8 cellular contexts compared by ENCODE assay signal in genomic region chr5:138180183-138180782, GRCh38. TPM values are rescaled to one million over a fixed set of nuclear protein-coding genes. Genes with fewer than 3 reads are reported as not detected.
A peak's percentile ranks its signal among the peaks of the same experiment; 100 is the strongest.
DNase-seq lines count a peak whose midpoint lies in the region; ATAC-seq and TF ChIP-seq lines count a peak whose summit lies in the region.

No MANE protein-coding gene starts in this region.

- no peaks in the 10 kb centered on the region for H3K27me3 Mint-ChIP-seq in T-helper 2 cell treated with Interferon-gamma antibody and Interleukin-4, amounts not matched to agents 5 μg/mL and 100 μg/mL, for 36 hours (ENCODE audit: low read depth)
- H3K27me3 Mint-ChIP-seq in type B pancreatic cell, result no peaks in the 10 kb centered on the region

- H3K4me3 ChIP-seq in GM12875 (ENCODE audit: low read depth, low read length), result peak overlapping the region; percentile 72

- no peaks in the 10 kb centered on the region for H3K9me3 Mint-ChIP-seq in T-helper 2 cell treated with Interferon-gamma antibody and Interleukin-4, amounts not matched to agents 5 μg/mL and 100 μg/mL, for 36 hours
- H3K9me3 Mint-ChIP-seq in type B pancreatic cell, result no peaks in the 10 kb centered on the region

- H3K27ac Mint-ChIP-seq in T-helper 2 cell treated with Interferon-gamma antibody and Interleukin-4, amounts not matched to agents 5 μg/mL and 100 μg/mL, for 36 hours, result no peak overlapping the region
- no peak overlapping the region for H3K27ac Mint-ChIP-seq in type B pancreatic cell

- peaks cover 54% of the 10 kb centered on the region for H3K36me3 Mint-ChIP-seq in T-helper 2 cell treated with Interferon-gamma antibody and Interleukin-4, amounts not matched to agents 5 μg/mL and 100 μg/mL, for 36 hours (ENCODE audit: low read depth)
- peaks cover 5% of the 10 kb centered on the region for H3K36me3 Mint-ChIP-seq in type B pancreatic cell

- DNase-seq in AG08396 (ENCODE audit: low spot score) (peak; percentile 35), NCI-H187 (lab: John Stamatoyannopoulos, UW) (peak; percentile 6 to 25), hepatic stellate cell (ENCODE audit: low spot score) (peak; percentile 35), type B pancreatic cell (ENCODE audit: extremely low spot score, unreplicated experiment) (no peak), GM19240 (ENCODE audit: insufficient read length, low spot score) (no peak)
- DNase-seq in T-helper 2 cell treated with Interferon-gamma antibody and Interleukin-4, amounts not matched to agents 5 μg/mL and 100 μg/mL, for 36 hours (ENCODE audit: low spot score), result peak; percentile 15

- H3K4me3 Mint-ChIP-seq in T-helper 2 cell treated with Interferon-gamma antibody and Interleukin-4, amounts not matched to agents 5 μg/mL and 100 μg/mL, for 36 hours, result no peak overlapping the region
- H3K4me3 Mint-ChIP-seq in type B pancreatic cell, result no peak overlapping the region

- ATAC-seq in HG02798 (IDR thresholded peaks at IDR 0.05; ENCODE audit: poor library complexity, unreplicated experiment), result no peak

- H3K4me1 Mint-ChIP-seq in T-helper 2 cell treated with Interferon-gamma antibody and Interleukin-4, amounts not matched to agents 5 μg/mL and 100 μg/mL, for 36 hours (ENCODE audit: low read depth), result peaks cover 18% of the 10 kb centered on the region
- H3K4me1 Mint-ChIP-seq in type B pancreatic cell (ENCODE audit: unreplicated experiment), result peaks cover 13% of the 10 kb centered on the region

- TF ChIP-seq CTCF in GM12875 (IDR thresholded peaks at IDR 0.05; ENCODE audit: borderline replicate concordance, insufficient read depth, low read depth, low read length) (peak; percentile 48; the same call in 1 of the 2 replicates), type B pancreatic cell (conservative IDR thresholded peaks at IDR 0.05) (peak; percentile 77)

RNA-seq across cellular contexts. Expression of gene KIF20A, which starts 1.4 kb away (rescaled TPM):
- 20.5 and 61.0 TPM in 2 replicates for total RNA-seq in type B pancreatic cell (ENCODE audit: low replicate concordance)

RNA-seq across cellular contexts. Expression of gene BRD8, which starts 1.9 kb away (rescaled TPM):
- 77.8 and 138 TPM in 2 replicates for total RNA-seq in type B pancreatic cell (ENCODE audit: low replicate concordance)

RNA-seq across cellular contexts. Expression of gene CDC23, which starts 32.8 kb away (rescaled TPM):
- 40.2 and 41.6 TPM in 2 replicates for total RNA-seq in type B pancreatic cell (ENCODE audit: low replicate concordance)

RNA-seq across cellular contexts. Expression of gene NME5, which starts 41.1 kb away (rescaled TPM):
- 4.3 and 7.8 TPM in 2 replicates for total RNA-seq in type B pancreatic cell (ENCODE audit: low replicate concordance)

Comparison
In these comparisons a context has a peak if more than half of its experiments do, and no peak if none do; other contexts are left out.
1. DNase-seq: peak in AG08396 (single experiment), NCI-H187 (2 of 2), T-helper 2 cell treated with Interferon-gamma antibody and Interleukin-4, amounts not matched to agents 5 μg/mL and 100 μg/mL, for 36 hours (single experiment) and hepatic stellate cell (single experiment); none in type B pancreatic cell (single experiment) and GM19240 (single experiment).